In the genomic region with DNA sequence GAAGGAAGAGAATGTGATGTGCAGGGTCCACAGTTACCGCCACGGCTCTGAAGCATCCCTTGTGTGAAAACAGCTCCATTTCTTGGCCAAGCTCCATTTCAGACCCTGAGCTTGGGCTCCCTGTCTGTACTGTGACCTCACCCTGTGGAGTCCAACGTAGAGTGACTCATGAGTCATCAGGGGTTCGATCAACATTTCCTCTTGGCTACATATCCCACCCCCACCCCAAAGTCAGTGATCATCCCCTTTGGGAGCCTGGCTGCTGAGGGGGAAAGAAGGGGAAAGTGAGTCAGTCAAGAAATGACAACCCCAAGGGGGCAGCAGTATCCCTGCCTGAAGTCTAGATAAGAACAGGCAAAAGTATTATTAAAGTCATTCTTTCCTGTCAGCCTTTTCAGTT, we compare ENCODE assay signal across 10 cellular contexts.
DNase-seq lines count a peak whose midpoint lies in the region; ATAC-seq, FAIRE-seq and TF ChIP-seq lines count a peak whose summit lies in the region.
"Had no signal": no experiment of that assay in that cellular context is flagged by ENCODE, and none has a peak within 500 bp of the region (broad histone marks: within the 10 kb centered on the region; RNA-seq: fewer than 3 reads in every experiment).

No MANE protein-coding gene starts in this region.

- intact Hi-C loops in mammary epithelial cell (cut with micrococcal nuclease) = loop anchor here (1.0 to 5.0 kb wide), 2 partner anchors 64 to 181 kb away; a partner anchor contains a TSS

- H3K4me2 ChIP-seq in mammary epithelial cell (ENCODE audit: insufficient read depth, low read depth, low read length) = no peak overlapping the region
- H3K4me2 ChIP-seq: smooth muscle cell had no signal

- DNase-seq in GM06990 (ENCODE audit: extremely low read depth, insufficient read length) (no peak), T-helper 17 cell (no peak), mammary epithelial cell (no peak), H54 (ENCODE audit: insufficient read length, low spot score) (no peak), NCI-H446 (lab: John Stamatoyannopoulos, UW) (no peak)
- peak; percentile 45 to 56 (median 47) for DNase-seq in stimulated activated CD4-positive, alpha-beta T cell treated with anti-CD3 and anti-CD28 coated beads, Interleukin-12 subunit alpha, Interleukin-12 subunit beta, amount 100 ng/mL, for 48 hours (ENCODE audit: low read depth in 2 of 3, low spot score in 1 of 3)
- no peak for DNase-seq in NK-92 treated with Interleukin-12 subunit alpha and Interleukin-12 subunit beta, amount 100 ng/mL, for 24 hours (lab: John Stamatoyannopoulos, UW)

- ATAC-seq in T-helper 17 cell = no peak
- ATAC-seq in GM19023 (IDR thresholded peaks at IDR 0.05; ENCODE audit: unreplicated experiment) = no peak

- no peaks in the 10 kb centered on the region for H3K36me3 ChIP-seq in GM06990 (ENCODE audit: control insufficient read depth, insufficient read depth, low read length)
- no peaks in the 10 kb centered on the region for H3K36me3 ChIP-seq in mammary epithelial cell (ENCODE audit: insufficient read depth, low read length)

- no peak overlapping the region for H3K27ac ChIP-seq in mammary epithelial cell (ENCODE audit: insufficient read depth, low read depth, low read length)
- H3K27ac ChIP-seq: HL-60 had no signal

- H3K4me3 Mint-ChIP-seq in T-helper 17 cell = no peak overlapping the region

- dilution Hi-C loops in mammary epithelial cell (cut with HindIII; ENCODE audit: low sequenced_read_pairs) = no loop called here

- TF ChIP-seq CTCF in GM06990 (IDR thresholded peaks at IDR 0.05; ENCODE audit: insufficient read depth, low read length, poor library complexity, severe bottlenecking) (peak; percentile 48), mammary epithelial cell (conservative IDR thresholded peaks at IDR 0.05 in 1 of 2, IDR thresholded peaks at IDR 0.05 in 1 of 2; ENCODE audit: extremely low read depth in 1 of 2, insufficient read depth in 1 of 2, low read depth in 1 of 2, low read length in 2 of 2) (peak; percentile 13 to 40)

- H3K79me2 ChIP-seq in mammary epithelial cell (ENCODE audit: insufficient read depth, low read length) = no peaks in the 10 kb centered on the region

- H3K4me3 ChIP-seq in GM06990 (replicated peaks; ENCODE audit: low read depth, low read length) (no peak overlapping the region), mammary epithelial cell (replicated peaks in 1 of 3; ENCODE audit: insufficient read depth in 1 of 3, low read depth in 2 of 3, low read length in 3 of 3) (no peak overlapping the region)
- H3K4me3 ChIP-seq: smooth muscle cell had no signal

- TF ChIP-seq POLR2A in H54 (IDR thresholded peaks at IDR 0.05; ENCODE audit: low read depth, low read length) = no peak

- no TSS peak for BruUV-seq in mammary epithelial cell (replicated peaks; lab: Mats Ljungman, UMichigan)

- peak overlapping the region; percentile 87 for H3K27ac Mint-ChIP-seq in T-helper 17 cell

- H3K36me3 Mint-ChIP-seq in T-helper 17 cell (ENCODE audit: low read depth) = no peaks in the 10 kb centered on the region

- CTCF ChIA-PET in mammary epithelial cell (lab: Charles Lee; ENCODE audit: low non-redundant PET) = no interaction called here

- 40% methylated on average over 1 of the region's 4 CpGs for WGBS in mammary epithelial cell (ENCODE audit: low coverage, missing lambda C conversion rate)

- H3K9me3 ChIP-seq in T-helper 17 cell (ENCODE audit: control insufficient read depth, low read length, poor library complexity, severe bottlenecking) = no peaks in the 10 kb centered on the region
- no peaks in the 10 kb centered on the region for H3K9me3 ChIP-seq in mammary epithelial cell (replicated peaks; ENCODE audit: insufficient read depth, low read length)

- in situ Hi-C loops in mammary epithelial cell (cut with MboI; ENCODE audit: low sequenced_read_pairs in 2 of 2) = no loop called here

- H3K27me3 Mint-ChIP-seq in T-helper 17 cell = peaks cover 6% of the 10 kb centered on the region

- H3K9ac ChIP-seq in mammary epithelial cell (ENCODE audit: insufficient read depth, low read length) = no peak overlapping the region

- peaks cover 32% of the 10 kb centered on the region for H3K4me1 Mint-ChIP-seq in T-helper 17 cell

- H3K4me1 ChIP-seq in mammary epithelial cell (ENCODE audit: insufficient read depth, low read length) = no peaks in the 10 kb centered on the region

- H3K27me3 ChIP-seq in GM06990 (replicated peaks; ENCODE audit: control insufficient read depth, insufficient read depth, low read length) = no peaks in the 10 kb centered on the region
- no peaks in the 10 kb centered on the region for H3K27me3 ChIP-seq in mammary epithelial cell (ENCODE audit: insufficient read depth, low read length)

- FAIRE-seq in H54 (lab: Jason Lieb, UNC) = no peak

- no peak overlapping the region for H2AFZ ChIP-seq in mammary epithelial cell (ENCODE audit: low read depth, low read length)

- H4K20me1 ChIP-seq in mammary epithelial cell (ENCODE audit: insufficient read depth, low read length) = no peaks in the 10 kb centered on the region

Comparison
In these comparisons a context has a peak if more than half of its experiments do, and no peak if none do; other contexts are left out.
1. DNase-seq: peak in stimulated activated CD4-positive, alpha-beta T cell treated with anti-CD3 and anti-CD28 coated beads, Interleukin-12 subunit alpha, Interleukin-12 subunit beta, amount 100 ng/mL, for 48 hours (3 of 3); none in GM06990 (single experiment), T-helper 17 cell (0 of 3), mammary epithelial cell (single experiment), NK-92 treated with Interleukin-12 subunit alpha and Interleukin-12 subunit beta, amount 100 ng/mL, for 24 hours (single experiment), H54 (single experiment) and NCI-H446 (0 of 2).